Comparison of ENCODE assay signal across 8 cellular contexts in the genomic region with DNA sequence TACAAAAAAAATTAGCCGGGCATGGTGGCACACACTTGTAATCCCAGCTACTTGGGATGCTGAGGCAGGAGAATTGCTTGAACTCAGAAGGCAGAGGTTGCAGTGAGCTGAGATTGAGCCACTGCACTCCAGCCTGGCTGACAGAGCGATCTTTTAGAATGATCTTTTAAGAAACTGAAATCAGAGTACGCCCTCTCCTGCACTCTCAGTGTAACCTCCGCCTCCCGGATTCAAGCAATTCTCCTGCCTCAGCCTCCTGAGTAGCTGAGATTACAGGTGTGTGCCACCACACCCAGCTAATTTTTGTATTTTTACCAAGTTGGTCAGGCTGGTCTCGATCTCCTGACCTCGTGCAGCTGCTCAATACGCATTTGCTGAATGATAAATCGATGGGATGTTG. TPM values are rescaled to one million over a fixed set of nuclear protein-coding genes. Genes with fewer than 3 reads are reported as not detected.
"Had no signal": no experiment of that assay in that cellular context is flagged by ENCODE, and none has a peak within 500 bp of the region (broad histone marks: within the 10 kb centered on the region; RNA-seq: fewer than 3 reads in every experiment).

No MANE protein-coding gene starts in this region.

RNA-seq across cellular contexts. Expression of gene RIIAD1, which starts 12.7 kb away (rescaled TPM):
- total RNA-seq: LHCN-M2, MCF 10A, NCI-H460, PC-3, Peyer's patch, SJSA1 had no signal
- polyA plus RNA-seq: SK-N-SH had no signal

RNA-seq across cellular contexts. Expression of gene CELF3, which starts 17.4 kb away (rescaled TPM):
- total RNA-seq: LHCN-M2, MCF 10A, NCI-H460, Right ventricle myocardium superior, SJSA1 had no signal
